ENCODE assay signal across 15 cellular contexts in the genomic region with DNA sequence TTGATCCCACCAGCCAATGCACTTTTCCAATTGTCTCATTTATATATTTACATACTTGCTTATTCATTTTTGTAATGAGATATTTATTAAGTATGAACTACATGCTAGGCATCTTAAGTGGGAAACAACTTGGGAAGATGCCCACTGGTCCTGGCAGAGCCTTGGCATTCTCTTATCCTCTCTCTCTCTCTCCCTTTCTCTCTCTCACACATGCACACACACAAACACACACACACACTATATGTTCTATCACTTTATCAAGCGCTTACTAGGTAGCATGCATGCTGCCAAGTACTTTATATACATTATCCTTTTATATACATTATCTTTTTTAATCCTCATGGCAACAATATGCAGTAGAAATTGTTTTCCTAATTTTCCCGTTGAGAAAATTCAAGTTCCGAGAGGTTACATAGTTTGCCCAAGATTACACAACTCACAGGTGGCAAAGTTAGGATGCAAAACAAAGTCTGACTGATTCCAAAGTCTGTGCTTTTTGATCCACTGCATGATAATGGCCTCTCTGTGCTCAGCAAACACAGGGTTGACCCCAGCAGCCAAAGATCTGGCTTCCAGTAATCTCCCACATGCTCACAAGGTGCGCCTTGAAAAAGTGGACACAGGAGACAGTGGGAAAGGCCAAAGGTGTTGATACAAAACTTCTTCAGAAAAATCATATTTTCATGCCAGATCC.
DNase-seq lines count a peak whose midpoint lies in the region; ATAC-seq, FAIRE-seq and TF ChIP-seq lines count a peak whose summit lies in the region.
"Had no signal": no experiment of that assay in that cellular context is flagged by ENCODE, and none has a peak within 500 bp of the region (broad histone marks: within the 10 kb centered on the region; RNA-seq: fewer than 3 reads in every experiment).

No MANE protein-coding gene starts in this region.

- ATAC-seq in WTC11: no peak
- ATAC-seq in left colon: peak; percentile 33
- no peak for ATAC-seq in GM19395 (IDR thresholded peaks at IDR 0.05; ENCODE audit: unreplicated experiment)
- ATAC-seq: psoas muscle had no signal

- no peak for FAIRE-seq in small intestine (lab: Jason Lieb, UNC)
- no peak for FAIRE-seq in D721Med (lab: Jason Lieb, UNC)

- H3K27me3 Mint-ChIP-seq in MCF 10A (ENCODE audit: insufficient read depth, unreplicated experiment): no peaks in the 10 kb centered on the region
- no peaks in the 10 kb centered on the region for H3K27me3 Mint-ChIP-seq in WTC11 (ENCODE audit: low read depth)

- H3K4me3 Mint-ChIP-seq in MCF 10A (ENCODE audit: unreplicated experiment) (no peak overlapping the region), WTC11 (no peak overlapping the region)

- WGBS in small intestine, 3 donors: 31 to 69% (median 50%) methylated on average over 4 of the region's 4 CpGs

- H3K4me1 Mint-ChIP-seq in MCF 10A (ENCODE audit: insufficient read depth, unreplicated experiment) (peaks cover 7% of the 10 kb centered on the region), WTC11 (peaks cover 46% of the 10 kb centered on the region)

- H3K9me3 Mint-ChIP-seq in MCF 10A (ENCODE audit: unreplicated experiment) (no peaks in the 10 kb centered on the region), WTC11 (no peaks in the 10 kb centered on the region)
- H3K9me3 Mint-ChIP-seq: activated naive CD4-positive, alpha-beta T cell treated with anti-CD3 and anti-CD28 coated beads, Interleukin-2, amount 10 ng/mL, durations not matched to agents 7 days and 5 days had no signal

- no TSS peak for BruUV-seq in MCF 10A (replicated peaks; lab: Mats Ljungman, UMichigan)

- CTCF ChIA-PET in MCF 10A (lab: Yijun Ruan, JAX): no interaction called here
- CTCF ChIA-PET in WTC11 (lab: Charles Lee): no interaction called here

- H3K36me3 Mint-ChIP-seq in MCF 10A (ENCODE audit: insufficient read depth, unreplicated experiment) (no peaks in the 10 kb centered on the region), WTC11 (no peaks in the 10 kb centered on the region)
- H3K36me3 Mint-ChIP-seq: activated naive CD4-positive, alpha-beta T cell treated with anti-CD3 and anti-CD28 coated beads, Interleukin-2, amount 10 ng/mL, durations not matched to agents 7 days and 5 days had no signal

- TF ChIP-seq CTCF in breast epithelium (IDR thresholded peaks at IDR 0.05): no peak
- TF ChIP-seq CTCF in MCF 10A (IDR thresholded peaks at IDR 0.05; ENCODE audit: unreplicated experiment): no peak
- TF ChIP-seq CTCF in WTC11 (IDR thresholded peaks at IDR 0.05): no peak
- no peak for TF ChIP-seq CTCF in D721Med (IDR thresholded peaks at IDR 0.05; ENCODE audit: insufficient read depth, missing control alignments)
- TF ChIP-seq CTCF in Peyer's patch (IDR thresholded peaks at IDR 0.05): no peak

- intact Hi-C loops in breast epithelium (cut with DNase I; ENCODE audit: low total_unique reads) (no loop called here), MCF 10A (cut with micrococcal nuclease) (no loop called here), left colon (cut with DNase I, micrococcal nuclease) (no loop called here)

- H3K4me1 ChIP-seq in breast epithelium: no peaks in the 10 kb centered on the region
- peaks cover 2% of the 10 kb centered on the region in 2 donors for H3K4me1 ChIP-seq in small intestine (ENCODE audit: control insufficient read depth in 2 of 2, insufficient read depth in 1 of 2, low read depth in 1 of 2, low read length in 1 of 2)
- peaks cover 0 to 13% (median 3%) of the 10 kb centered on the region in 4 donors for H3K4me1 ChIP-seq in Peyer's patch

- H3K4me3 ChIP-seq in breast epithelium: no peak overlapping the region
- no peak overlapping the region for H3K4me3 ChIP-seq in small intestine (ENCODE audit: low read depth in 1 of 2, low read length in 2 of 2)
- H3K4me3 ChIP-seq in Peyer's patch: no peak overlapping the region
- H3K4me3 ChIP-seq: psoas muscle, vagina had no signal

- H3K9me3 ChIP-seq in breast epithelium: no peaks in the 10 kb centered on the region
- no peaks in the 10 kb centered on the region for H3K9me3 ChIP-seq in small intestine (ENCODE audit: control insufficient read depth, low read depth)
- H3K9me3 ChIP-seq in Peyer's patch: no peaks in the 10 kb centered on the region
- H3K9me3 ChIP-seq: psoas muscle, vagina had no signal

- no peak for DNase-seq in breast epithelium (ENCODE audit: low spot score in 2 of 2)
- no peak for DNase-seq in MCF 10A (ENCODE audit: unreplicated experiment)
- no peak for DNase-seq in WTC11 (ENCODE audit: low spot score)
- DNase-seq in left colon: no peak
- peak; percentile 77 for DNase-seq in small intestine
- DNase-seq in D721Med (ENCODE audit: insufficient read length, low spot score): no peak
- no peak for DNase-seq in Peyer's patch
- DNase-seq: ACHN; effector CD4-positive, alpha-beta T cell; NCI-H2081 treated with DMSO at 0.1 percent for 48 hours; NCI-H748 treated with DMSO at 0.1 percent for 48 hours; psoas muscle had no signal

- TF ChIP-seq POLR2A in breast epithelium (IDR thresholded peaks at IDR 0.05): no peak
- TF ChIP-seq POLR2A in Peyer's patch (IDR thresholded peaks at IDR 0.05): no peak

- H3K27ac Mint-ChIP-seq in MCF 10A (ENCODE audit: low read depth, unreplicated experiment): no peak overlapping the region
- no peak overlapping the region for H3K27ac Mint-ChIP-seq in WTC11

- no peaks in the 10 kb centered on the region for H3K36me3 ChIP-seq in breast epithelium
- no peaks in the 10 kb centered on the region for H3K36me3 ChIP-seq in small intestine (ENCODE audit: control insufficient read depth in 2 of 2, insufficient read depth in 2 of 2, low read length in 2 of 2)
- no peaks in the 10 kb centered on the region for H3K36me3 ChIP-seq in Peyer's patch
- H3K36me3 ChIP-seq: vagina had no signal

- H3K27ac ChIP-seq in breast epithelium: peak overlapping the region; percentile 60 to 79
- H3K27ac ChIP-seq in small intestine (ENCODE audit: low read depth in 1 of 2, low read length in 1 of 2): peak overlapping the region in 1 of 2 donors; percentile 2
- H3K27ac ChIP-seq in Peyer's patch: peak overlapping the region in 2 of 4 donors; percentile 32 to 49
- H3K27ac ChIP-seq: psoas muscle, vagina had no signal

- no peaks in the 10 kb centered on the region for H3K27me3 ChIP-seq in breast epithelium
- H3K27me3 ChIP-seq in small intestine (ENCODE audit: control insufficient read depth in 2 of 2, insufficient read depth in 2 of 2, low read length in 2 of 2): no peaks in the 10 kb centered on the region
- H3K27me3 ChIP-seq in Peyer's patch: no peaks in the 10 kb centered on the region
- H3K27me3 ChIP-seq: vagina had no signal

- POLR2A ChIA-PET in MCF 10A (lab: Yijun Ruan, JAX): interaction anchor here (0.7 kb wide), 1 partner anchor 41 kb away, joined by 3 read pairs; no protein-coding TSS in a partner anchor
- POLR2A ChIA-PET in WTC11 (lab: Charles Lee): no interaction called here

TF ChIP-seq in WTC11, 78 proteins besides CTCF, POLR2A, EP300 and RAD21:
- peak; percentile 50; the same call in 1 of the 2 replicates for TF ChIP-seq GABPB1 (CRISPR knock-in tag; IDR thresholded peaks at IDR 0.05)
- no peak for TF ChIP-seq FOXK1 (CRISPR knock-in tag; IDR thresholded peaks at IDR 0.05)
